17 cellular contexts compared by ENCODE assay signal in genomic region chr19:15264933-15265206, GRCh38. TPM values are rescaled to one million over a fixed set of nuclear protein-coding genes. Genes with fewer than 3 reads are reported as not detected.
DNase-seq lines count a peak whose midpoint lies in the region; ATAC-seq and TF ChIP-seq lines count a peak whose summit lies in the region.
"Had no signal": no experiment of that assay in that cellular context is flagged by ENCODE, and none has a peak within 500 bp of the region (broad histone marks: within the 10 kb centered on the region; RNA-seq: fewer than 3 reads in every experiment).

No MANE protein-coding gene starts in this region.

- in situ Hi-C loops in brain microvascular endothelial cell (cut with HindIII; ENCODE audit: low pct_ligation_motif_present, low sequenced_read_pairs) = no loop called here

- H3K27ac Mint-ChIP-seq in activated T-cell treated with anti-CD3 and anti-CD28 coated beads, Interleukin-2, amount 50 U/mL, for 24 hours = peak overlapping the region; percentile 66
- H3K27ac Mint-ChIP-seq in chondrocyte (ENCODE audit: unreplicated experiment) = peak overlapping the region; percentile 51
- H3K27ac Mint-ChIP-seq: activated B cell treated with CpG ODN at 0.5 μM for 24 hours; activated CD8-positive, alpha-beta memory T cell treated with anti-CD3 and anti-CD28 coated beads, Interleukin-2, amount 10 ng/mL, durations not matched to agents 7 days and 5 days had no signal

- H3K9me3 ChIP-seq in osteoblast (ENCODE audit: low read depth, low read length) = no peaks in the 10 kb centered on the region
- H3K9me3 ChIP-seq in tibial artery = no peaks in the 10 kb centered on the region
- H3K9me3 ChIP-seq: neutrophil had no signal

- H3K4me1 ChIP-seq in osteoblast (ENCODE audit: insufficient read depth, low read length) = peaks cover 19% of the 10 kb centered on the region
- peaks cover 13 to 69% (median 62%) of the 10 kb centered on the region in 4 donors for H3K4me1 ChIP-seq in tibial artery

- H3K27ac ChIP-seq in osteoblast (ENCODE audit: low read depth, low read length) (no peak overlapping the region), tibial artery (peak overlapping the region; percentile 67 to 79), brain microvascular endothelial cell (no peak overlapping the region)
- H3K27ac ChIP-seq: neutrophil had no signal

- no peak overlapping the region for H2AFZ ChIP-seq in osteoblast (ENCODE audit: low read length)

- no peak for ATAC-seq in activated T-cell treated with anti-CD3 and anti-CD28 coated beads, Interleukin-2, amount 50 U/mL, for 4 hours
- ATAC-seq in HG03159 (IDR thresholded peaks at IDR 0.05; ENCODE audit: unreplicated experiment) (no peak), GM19397 (IDR thresholded peaks at IDR 0.05; ENCODE audit: unreplicated experiment) (no peak)

- H4K20me1 ChIP-seq in osteoblast (ENCODE audit: insufficient read depth, low read length) = peaks cover 88% of the 10 kb centered on the region

- no peaks in the 10 kb centered on the region for H3K27me3 ChIP-seq in osteoblast (ENCODE audit: insufficient read depth, low read length)
- H3K27me3 ChIP-seq in tibial artery = no peaks in the 10 kb centered on the region
- H3K27me3 ChIP-seq in brain microvascular endothelial cell (replicated peaks) = no peaks in the 10 kb centered on the region
- H3K27me3 ChIP-seq: neutrophil had no signal

- no peaks in the 10 kb centered on the region for H3K27me3 Mint-ChIP-seq in activated T-cell treated with anti-CD3 and anti-CD28 coated beads, Interleukin-2, amount 50 U/mL, for 24 hours
- no peaks in the 10 kb centered on the region for H3K27me3 Mint-ChIP-seq in activated T-cell treated with anti-CD3 and anti-CD28 coated beads, Interleukin-2, amount 50 U/mL, for 4 hours (ENCODE audit: low read depth)
- H3K27me3 Mint-ChIP-seq in chondrocyte (ENCODE audit: low read depth) = no peaks in the 10 kb centered on the region
- H3K27me3 Mint-ChIP-seq: activated B cell treated with CpG ODN at 0.5 μM for 24 hours; activated CD8-positive, alpha-beta memory T cell treated with anti-CD3 and anti-CD28 coated beads, Interleukin-2, amount 10 ng/mL, durations not matched to agents 7 days and 5 days had no signal

- peaks cover 7% of the 10 kb centered on the region for H3K4me1 Mint-ChIP-seq in activated T-cell treated with anti-CD3 and anti-CD28 coated beads, Interleukin-2, amount 50 U/mL, for 24 hours (ENCODE audit: low read depth)
- peaks cover 6% of the 10 kb centered on the region for H3K4me1 Mint-ChIP-seq in activated T-cell treated with anti-CD3 and anti-CD28 coated beads, Interleukin-2, amount 50 U/mL, for 4 hours (ENCODE audit: low read depth)
- H3K4me1 Mint-ChIP-seq in chondrocyte (ENCODE audit: low read depth) = peaks cover 59% of the 10 kb centered on the region

- H3K36me3 Mint-ChIP-seq in activated T-cell treated with anti-CD3 and anti-CD28 coated beads, Interleukin-2, amount 50 U/mL, for 24 hours (ENCODE audit: low read depth) = peaks cover 93% of the 10 kb centered on the region
- H3K36me3 Mint-ChIP-seq in activated T-cell treated with anti-CD3 and anti-CD28 coated beads, Interleukin-2, amount 50 U/mL, for 4 hours (ENCODE audit: insufficient read depth) = peaks cover 38% of the 10 kb centered on the region
- H3K36me3 Mint-ChIP-seq in chondrocyte (ENCODE audit: low read depth) = peaks cover 28% of the 10 kb centered on the region

- H3K79me2 ChIP-seq in osteoblast (ENCODE audit: insufficient read depth, low read length) = peaks cover 92% of the 10 kb centered on the region

- no peaks in the 10 kb centered on the region for H3K9me3 Mint-ChIP-seq in activated T-cell treated with anti-CD3 and anti-CD28 coated beads, Interleukin-2, amount 50 U/mL, for 24 hours
- no peaks in the 10 kb centered on the region for H3K9me3 Mint-ChIP-seq in activated T-cell treated with anti-CD3 and anti-CD28 coated beads, Interleukin-2, amount 50 U/mL, for 4 hours
- no peaks in the 10 kb centered on the region for H3K9me3 Mint-ChIP-seq in chondrocyte (ENCODE audit: low read depth)
- H3K9me3 Mint-ChIP-seq: activated B cell treated with CpG ODN at 0.5 μM for 24 hours; activated naive CD4-positive, alpha-beta T cell treated with anti-CD3 and anti-CD28 coated beads, Interleukin-2, amount 50 U/mL, for 72 hours had no signal

- no peak overlapping the region for H3K4me2 ChIP-seq in osteoblast (ENCODE audit: insufficient read depth, low read length)

- H3K36me3 ChIP-seq in osteoblast (ENCODE audit: insufficient read depth, low read length) (peaks cover 81% of the 10 kb centered on the region), tibial artery (peaks cover 41 to 91% (median 72%) of the 10 kb centered on the region in 3 donors), brain microvascular endothelial cell (replicated peaks) (peaks cover 60% of the 10 kb centered on the region)

- H3K4me3 ChIP-seq in osteoblast (ENCODE audit: insufficient read depth, low read length) (no peak overlapping the region), tibial artery (no peak overlapping the region), brain microvascular endothelial cell (ENCODE audit: low read depth, low read length) (no peak overlapping the region)

- no peak for DNase-seq in activated T-cell treated with anti-CD3 and anti-CD28 coated beads, Interleukin-2, amount 50 U/mL, for 24 hours
- DNase-seq in activated T-cell treated with anti-CD3 and anti-CD28 coated beads, Interleukin-2, amount 50 U/mL, for 4 hours = no peak
- DNase-seq in chondrocyte (ENCODE audit: low spot score) (no peak), osteoblast (ENCODE audit: insufficient read length, low spot score, missing footprints) (peak; percentile 3), tibial artery (no peak), brain microvascular endothelial cell (no peak)
- DNase-seq: 8988T; activated B cell treated with CpG ODN at 0.5 μM for 24 hours; activated CD8-positive, alpha-beta memory T cell treated with anti-CD3 and anti-CD28 coated beads, Interleukin-2, amount 10 ng/mL, durations not matched to agents 7 days and 5 days; DND-41; mesendoderm; NCI-H524 treated with DMSO at 0.1 percent for 48 hours had no signal

- TF ChIP-seq CTCF in chondrocyte (IDR thresholded peaks at IDR 0.05) = no peak
- no peak for TF ChIP-seq CTCF in osteoblast (IDR thresholded peaks at IDR 0.05; ENCODE audit: extremely low read depth, low read depth, low read length)
- TF ChIP-seq CTCF in tibial artery (IDR thresholded peaks at IDR 0.05) = no peak
- no peak for TF ChIP-seq CTCF in brain microvascular endothelial cell (IDR thresholded peaks at IDR 0.05; ENCODE audit: low read depth, low read length, missing control alignments)

- no peak overlapping the region for H3K4me3 Mint-ChIP-seq in activated T-cell treated with anti-CD3 and anti-CD28 coated beads, Interleukin-2, amount 50 U/mL, for 24 hours
- no peak overlapping the region for H3K4me3 Mint-ChIP-seq in activated T-cell treated with anti-CD3 and anti-CD28 coated beads, Interleukin-2, amount 50 U/mL, for 4 hours
- H3K4me3 Mint-ChIP-seq in chondrocyte (ENCODE audit: unreplicated experiment) = no peak overlapping the region
- H3K4me3 Mint-ChIP-seq: activated B cell treated with CpG ODN at 0.5 μM for 24 hours; activated CD8-positive, alpha-beta memory T cell treated with anti-CD3 and anti-CD28 coated beads, Interleukin-2, amount 10 ng/mL, durations not matched to agents 7 days and 5 days had no signal

- intact Hi-C loops in tibial artery (cut with DNase I; ENCODE audit: low total_unique reads) = loop anchor here (5.0 to 10.0 kb wide), 3 partner anchors 70 to 292 kb away; partner anchors contain the start of genes AKAP8 and BRD4

RNA-seq across cellular contexts. Expression of gene EPHX3, which starts 32.6 kb away (rescaled TPM):
- total RNA-seq in activated T-cell treated with anti-CD3 and anti-CD28 coated beads, Interleukin-2, amount 50 U/mL, for 4 hours = under 1 TPM in 1 of 3 donors, not detected in 2; 0.29 TPM
- total RNA-seq in chondrocyte = 0.15 to 0.38 TPM in 2 of 3 replicates, not detected in the other
- total RNA-seq in osteoblast = 0.29 TPM in 1 of 2 replicates, not detected in the other
- total RNA-seq: activated B cell treated with CpG ODN at 0.5 μM for 24 hours, LHCN-M2 had no signal

Comparison
In these comparisons a context has a peak if more than half of its experiments do, and no peak if none do; other contexts are left out.
1. H3K27ac ChIP-seq: peak in tibial artery (2 of 2); none in osteoblast (single experiment) and brain microvascular endothelial cell (single experiment).